In genomic region chr5:134906811-134907210, GRCh38 we compare ENCODE assay signal across 1 cellular context.
A peak's percentile ranks its signal among the peaks of the same experiment; 100 is the strongest.
TF ChIP-seq lines count a peak whose summit lies in the region.

No MANE protein-coding gene starts in this region.

TF ChIP-seq in HCT116, 20 proteins besides CTCF, POLR2A, EP300 and RAD21:
- TF ChIP-seq, protein P1, sequence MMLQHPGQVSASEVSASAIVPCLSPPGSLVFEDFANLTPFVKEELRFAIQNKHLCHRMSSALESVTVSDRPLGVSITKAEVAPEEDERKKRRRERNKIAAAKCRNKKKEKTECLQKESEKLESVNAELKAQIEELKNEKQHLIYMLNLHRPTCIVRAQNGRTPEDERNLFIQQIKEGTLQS (IDR thresholded peaks at IDR 0.05) = no peak
- TF ChIP-seq SP1 (IDR thresholded peaks at IDR 0.05; ENCODE audit: low read depth) = no peak
- no peak for TF ChIP-seq ZNF274 (IDR thresholded peaks at IDR 0.05; ENCODE audit: low read depth, low read length)
- TF ChIP-seq TCF7L2 (IDR thresholded peaks at IDR 0.05; ENCODE audit: borderline replicate concordance, extremely low read depth, insufficient read depth, insufficient read length) = peak; percentile 50
TF ChIP-seq in HCT116: peak in this region for 1.
